In the genomic region with DNA sequence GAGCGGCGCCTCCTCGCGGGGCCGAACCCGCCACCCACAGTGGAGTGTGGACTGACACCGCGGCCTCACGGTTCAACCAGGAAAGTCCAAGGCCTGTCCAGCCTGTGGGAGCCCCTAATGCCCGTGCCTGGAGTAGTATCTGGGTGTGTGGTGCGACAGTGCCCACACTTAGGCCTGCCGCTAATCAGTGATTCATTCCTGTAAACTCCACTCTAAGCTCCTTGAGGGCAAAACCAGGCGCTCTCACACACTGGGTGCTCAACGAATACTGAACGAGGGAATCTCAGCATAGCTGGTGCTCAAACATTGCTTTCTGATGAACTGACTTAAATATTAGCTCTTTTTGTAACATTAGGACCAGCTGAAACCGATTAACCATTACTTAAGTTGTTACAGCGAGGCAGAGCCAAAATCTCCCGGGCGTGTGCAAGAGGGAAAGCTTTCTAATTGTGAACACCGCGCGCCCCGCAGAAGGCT, we compare ENCODE assay signal across 8 cellular contexts. TPM values are rescaled to one million over a fixed set of nuclear protein-coding genes. Genes with fewer than 3 reads are reported as not detected.
DNase-seq lines count a peak whose midpoint lies in the region; ATAC-seq and TF ChIP-seq lines count a peak whose summit lies in the region.

No MANE protein-coding gene starts in this region.

- H4K20me1 ChIP-seq in DOHH2 (ENCODE audit: control insufficient read depth, insufficient read depth, low read depth, low read length) (no peaks in the 10 kb centered on the region), PC-3 (ENCODE audit: low read length) (no peaks in the 10 kb centered on the region)

- H3K27me3 Mint-ChIP-seq in endodermal cell (ENCODE audit: insufficient read depth): peaks cover 73% of the 10 kb centered on the region

- TF ChIP-seq CTCF in DOHH2 (IDR thresholded peaks at IDR 0.05; ENCODE audit: low read depth, low read length, poor library complexity, severe bottlenecking): no peak
- TF ChIP-seq CTCF in PC-3 (conservative IDR thresholded peaks at IDR 0.05; ENCODE audit: low read depth, low read length): 0 out of 2 replicates have a peak, but pooled peaks have one; percentile 11
- TF ChIP-seq CTCF in endodermal cell (conservative IDR thresholded peaks at IDR 0.05): no peak

- DNase-seq in H7: peak; percentile 55
- DNase-seq in PC-3: peak; percentile 32
- DNase-seq in endodermal cell: no peak
- no peak for DNase-seq in DMS114 treated with DMSO at 0.1 percent for 48 hours (lab: John Stamatoyannopoulos, UW; ENCODE audit: unreplicated experiment)
- DNase-seq in putamen (ENCODE audit: low spot score): no peak
- DNase-seq in NCI-H510A (lab: John Stamatoyannopoulos, UW): no peak

- H3K9me2 ChIP-seq in DOHH2 (replicated peaks; ENCODE audit: control insufficient read depth, low read length): no peaks in the 10 kb centered on the region
- H3K9me2 ChIP-seq in PC-3 (replicated peaks; ENCODE audit: low read length): no peaks in the 10 kb centered on the region

- peak; percentile 53 for ATAC-seq in PC-3

- no peaks in the 10 kb centered on the region for H3K36me3 Mint-ChIP-seq in endodermal cell (ENCODE audit: low read depth)

- H3K9ac ChIP-seq in PC-3 (ENCODE audit: low read length) (peak overlapping the region; percentile 70), endodermal cell (ENCODE audit: extremely low read depth, low read length, poor library complexity, severe bottlenecking) (peak overlapping the region; percentile 35), mucosa of stomach (ENCODE audit: low read length) (peak overlapping the region; percentile 52)

- H3K27ac ChIP-seq in DOHH2 (ENCODE audit: low read depth, low read length) (no peak overlapping the region), PC-3 (ENCODE audit: low read length) (no peak overlapping the region), endodermal cell (ENCODE audit: low read depth, low read length) (no peak overlapping the region)

- no peak overlapping the region for H3K27ac Mint-ChIP-seq in endodermal cell

- H3K27me3 ChIP-seq in DOHH2 (ENCODE audit: control insufficient read depth, low read length): peaks cover 84% of the 10 kb centered on the region
- peaks cover 38% of the 10 kb centered on the region for H3K27me3 ChIP-seq in H7 (ENCODE audit: control insufficient read depth, insufficient read depth, low read length)
- no peaks in the 10 kb centered on the region for H3K27me3 ChIP-seq in PC-3 (ENCODE audit: low read length)
- H3K27me3 ChIP-seq in endodermal cell (ENCODE audit: control insufficient read depth, insufficient read depth, low read length, poor library complexity, severe bottlenecking): peaks cover 55% of the 10 kb centered on the region
- peaks cover 34% of the 10 kb centered on the region for H3K27me3 ChIP-seq in mucosa of stomach (ENCODE audit: control insufficient read depth, insufficient read depth, low read length)

- no peaks in the 10 kb centered on the region for H3K9me3 Mint-ChIP-seq in endodermal cell

- peak overlapping the region; percentile 99 for H2AFZ ChIP-seq in PC-3 (ENCODE audit: low read length)

- H3K36me3 ChIP-seq in DOHH2 (ENCODE audit: control insufficient read depth, low read length) (no peaks in the 10 kb centered on the region), H7 (replicated peaks; ENCODE audit: control insufficient read depth, insufficient read depth, low read length) (no peaks in the 10 kb centered on the region), PC-3 (ENCODE audit: low read depth, low read length) (no peaks in the 10 kb centered on the region), endodermal cell (ENCODE audit: control insufficient read depth, insufficient read depth, low read length) (no peaks in the 10 kb centered on the region), mucosa of stomach (ENCODE audit: control insufficient read depth, insufficient read depth, low read length) (no peaks in the 10 kb centered on the region)

- POLR2A ChIA-PET in PC-3 (lab: Charles Lee; ENCODE audit: unreplicated experiment): interaction anchor here (0.6 kb wide), 1 partner anchor 223 kb away, joined by 6 read pairs; no protein-coding TSS in a partner anchor

- H3F3A ChIP-seq in DOHH2 (ENCODE audit: control insufficient read depth, insufficient read depth) (no peaks in the 10 kb centered on the region), PC-3 (ENCODE audit: low read length, unreplicated experiment) (no peaks in the 10 kb centered on the region)

- H3K79me2 ChIP-seq in DOHH2 (ENCODE audit: control insufficient read depth, low read length) (no peaks in the 10 kb centered on the region), PC-3 (ENCODE audit: low read length) (no peaks in the 10 kb centered on the region)

- BruUV-seq in PC-3 (replicated peaks; lab: Mats Ljungman, UMichigan): TSS peak; percentile 73

- intact Hi-C loops in PC-3 (cut with micrococcal nuclease): loop anchor here (1.0 to 2.0 kb wide), 3 partner anchors 29 to 183 kb away; no protein-coding TSS in a partner anchor

- CTCF ChIA-PET in PC-3 (lab: Charles Lee): no interaction called here

- H3K4me1 ChIP-seq in DOHH2 (ENCODE audit: control insufficient read depth, low read length): peaks cover 3% of the 10 kb centered on the region; the same call in 1 of the 2 replicates
- peaks cover 22% of the 10 kb centered on the region for H3K4me1 ChIP-seq in PC-3 (ENCODE audit: insufficient read depth, low read length)
- H3K4me1 ChIP-seq in endodermal cell (ENCODE audit: control insufficient read depth, insufficient read depth, low read length): no peaks in the 10 kb centered on the region
- H3K4me1 ChIP-seq in mucosa of stomach (ENCODE audit: control insufficient read depth, insufficient read depth, low read length): peaks cover 7% of the 10 kb centered on the region

- H3K9me3 ChIP-seq in DOHH2 (ENCODE audit: control insufficient read depth, insufficient read depth, low read length): no peaks in the 10 kb centered on the region
- H3K9me3 ChIP-seq in PC-3 (ENCODE audit: low read length): no peaks in the 10 kb centered on the region
- H3K9me3 ChIP-seq in endodermal cell (ENCODE audit: control insufficient read depth, low read length): no peaks in the 10 kb centered on the region
- H3K9me3 ChIP-seq in mucosa of stomach (ENCODE audit: control insufficient read depth, low read length): no peaks in the 10 kb centered on the region

- H3K4me1 Mint-ChIP-seq in endodermal cell: peaks cover 5% of the 10 kb centered on the region

- peak overlapping the region; percentile 74 for H3K4me3 Mint-ChIP-seq in endodermal cell

- peak overlapping the region; percentile 49 for H3K4me2 ChIP-seq in DOHH2 (ENCODE audit: low read length)
- H3K4me2 ChIP-seq in PC-3 (ENCODE audit: low read length): peak overlapping the region; percentile 99

- 45 to 56% methylated on average over 19 to 23 of the region's 23 CpGs for WGBS in endodermal cell (ENCODE audit: insufficient coverage in 1 of 2, insufficient read length in 1 of 2), 2 experiments

- H3K4me3 ChIP-seq in DOHH2 (ENCODE audit: low read length): peak overlapping the region; percentile 51
- H3K4me3 ChIP-seq in H7 (ENCODE audit: insufficient read depth, low read depth, low read length): peak overlapping the region; percentile 71
- peak overlapping the region; percentile 79 for H3K4me3 ChIP-seq in PC-3 (ENCODE audit: low read length)
- H3K4me3 ChIP-seq in endodermal cell (ENCODE audit: low read length): peak overlapping the region; percentile 81
- no peak overlapping the region for H3K4me3 ChIP-seq in mucosa of stomach (ENCODE audit: low read length)

RNA-seq across cellular contexts. Expression of gene GSDME, which starts 0.6 kb away (rescaled TPM):
- total RNA-seq in H7 (2014; rRNA removed; shearing (Covaris generic)): 0.48 TPM in 2 replicates
- total RNA-seq in PC-3 (2014; rRNA removed): 12.0 and 16.6 TPM in 2 replicates
- total RNA-seq in endodermal cell: 10 to 100 TPM in 1 of 2 donors, 1 to 10 TPM in 1; 8.9 to 17.9 TPM
- polyA plus RNA-seq in endodermal cell (2013, experiment 1 of 2): 12.9 TPM
- 11.6 TPM for polyA plus RNA-seq in endodermal cell (2013, experiment 2 of 2)

Comparison
In these comparisons a context has a peak if more than half of its experiments do, and no peak if none do; other contexts are left out.
1. DNase-seq: peak in H7 (single experiment) and PC-3 (single experiment); none in endodermal cell (single experiment), DMS114 treated with DMSO at 0.1 percent for 48 hours (single experiment), putamen (single experiment) and NCI-H510A (single experiment).
2. Peak in every context shown above with its lines, with median percentiles within 50 percentile points of each other: H3K9ac ChIP-seq.